Comparison of ENCODE assay signal across 13 cellular contexts in genomic region chr10:44860811-44861751, GRCh38. TPM values are rescaled to one million over a fixed set of nuclear protein-coding genes. Genes with fewer than 3 reads are reported as not detected.
DNase-seq lines count a peak whose midpoint lies in the region; ATAC-seq and TF ChIP-seq lines count a peak whose summit lies in the region.
"Had no signal": no experiment of that assay in that cellular context is flagged by ENCODE, and none has a peak within 500 bp of the region (broad histone marks: within the 10 kb centered on the region; RNA-seq: fewer than 3 reads in every experiment).

No MANE protein-coding gene starts in this region.

- H3K36me3 ChIP-seq in PC-3 (ENCODE audit: low read depth, low read length): no peaks in the 10 kb centered on the region
- no peaks in the 10 kb centered on the region for H3K36me3 ChIP-seq in sigmoid colon
- H3K36me3 ChIP-seq: cardiac muscle cell, esophagus squamous epithelium had no signal

- no peak for TF ChIP-seq POLR2A in sigmoid colon (IDR thresholded peaks at IDR 0.05)

- DNase-seq in EH (ENCODE audit: low read depth): peak; percentile 99
- DNase-seq in PC-3: peak; percentile 81
- DNase-seq in fibroblast of pulmonary artery (ENCODE audit: low read depth): peak; percentile 65
- DNase-seq in sigmoid colon: peak; percentile 75
- no peak for DNase-seq in activated gamma-delta T cell (lab: John Stamatoyannopoulos, UW)
- DNase-seq in SHP77 (lab: John Stamatoyannopoulos, UW): no peak
- no peak for DNase-seq in HuH-7.5 (ENCODE audit: low spot score)
- DNase-seq: activated T-cell treated with anti-CD3 and anti-CD28 coated beads for 4 hours, COR-L47, esophagus squamous epithelium, NCI-H2029 had no signal

- no peaks in the 10 kb centered on the region for H3F3A ChIP-seq in PC-3 (ENCODE audit: low read length, unreplicated experiment)

- intact Hi-C loops in PC-3 (cut with micrococcal nuclease) (loop anchor here (10.0 kb wide), 1 partner anchor 476 kb away; the partner anchor contains the start of gene CXCL12), sigmoid colon (cut with DNase I) (loop anchor here (10.0 kb wide), 1 partner anchor 556 kb away; no protein-coding TSS in a partner anchor)

- H3K27me3 ChIP-seq in PC-3 (ENCODE audit: low read length) (no peaks in the 10 kb centered on the region), sigmoid colon (peaks cover 0 to 10% (median 0%) of the 10 kb centered on the region in 3 donors)

- no peak for TF ChIP-seq CTCF in PC-3 (conservative IDR thresholded peaks at IDR 0.05; ENCODE audit: low read depth, low read length)
- TF ChIP-seq CTCF in fibroblast of pulmonary artery (IDR thresholded peaks at IDR 0.05; ENCODE audit: low read length, missing control alignments): no peak
- no peak for TF ChIP-seq CTCF in sigmoid colon (IDR thresholded peaks at IDR 0.05)

- H3K9me3 ChIP-seq in PC-3 (ENCODE audit: low read length) (no peaks in the 10 kb centered on the region), sigmoid colon (no peaks in the 10 kb centered on the region)
- H3K9me3 ChIP-seq: esophagus squamous epithelium had no signal

- H3K9me2 ChIP-seq in PC-3 (replicated peaks; ENCODE audit: low read length): no peaks in the 10 kb centered on the region

- H2AFZ ChIP-seq in PC-3 (ENCODE audit: low read length): no peak overlapping the region; the same call in 1 of the 2 replicates

- no peak overlapping the region for H3K4me2 ChIP-seq in PC-3 (ENCODE audit: low read length)

- TF ChIP-seq EP300 in sigmoid colon (IDR thresholded peaks at IDR 0.05): no peak

- POLR2A ChIA-PET in PC-3 (lab: Charles Lee; ENCODE audit: unreplicated experiment): no interaction called here

- H4K20me1 ChIP-seq in PC-3 (ENCODE audit: low read length): no peaks in the 10 kb centered on the region

- H3K79me2 ChIP-seq in PC-3 (ENCODE audit: low read length): no peaks in the 10 kb centered on the region

- 82 to 83% methylated on average over 10 of the region's 10 CpGs for WGBS in sigmoid colon, 2 donors

- H3K27ac ChIP-seq in PC-3 (ENCODE audit: low read length): no peak overlapping the region
- no peak overlapping the region for H3K27ac ChIP-seq in sigmoid colon
- H3K27ac ChIP-seq: esophagus squamous epithelium had no signal

- no peak overlapping the region for H3K9ac ChIP-seq in PC-3 (ENCODE audit: low read length)

- H3K4me1 ChIP-seq in PC-3 (ENCODE audit: insufficient read depth, low read length) (peaks cover 24% of the 10 kb centered on the region), sigmoid colon (peaks cover 0 to 16% (median 12%) of the 10 kb centered on the region in 4 donors)

- H3K4me3 ChIP-seq in PC-3 (ENCODE audit: low read length) (no peak overlapping the region), fibroblast of pulmonary artery (replicated peaks; ENCODE audit: low read depth, low read length) (no peak overlapping the region), sigmoid colon (no peak overlapping the region)
- H3K4me3 ChIP-seq: cardiac muscle cell, esophagus squamous epithelium had no signal

- ATAC-seq in PC-3 (no peak), GM19328 (IDR thresholded peaks at IDR 0.05; ENCODE audit: unreplicated experiment) (no peak)

- no TSS peak for BruUV-seq in PC-3 (replicated peaks; lab: Mats Ljungman, UMichigan)

- CTCF ChIA-PET in PC-3 (lab: Charles Lee): no interaction called here

RNA-seq across cellular contexts. Expression of gene TMEM72, which starts 50.1 kb away (rescaled TPM):
- total RNA-seq in PC-3 (2014; rRNA removed): not detected in 2 replicates
- total RNA-seq in sigmoid colon: under 1 TPM in 1 of 4 donors, not detected in 3; 0.33 TPM
- 10 to 100 TPM in 1 of 3 donors, 1 to 10 TPM in 2; 3.9 to 11.8 (median 4.2) TPM for polyA plus RNA-seq in sigmoid colon
- total RNA-seq: esophagus squamous epithelium had no signal

Comparison
In these comparisons a context has a peak if more than half of its experiments do, and no peak if none do; other contexts are left out.
1. DNase-seq: peak in EH (single experiment), PC-3 (single experiment), fibroblast of pulmonary artery (single experiment) and sigmoid colon (single experiment); none in activated gamma-delta T cell (single experiment), SHP77 (0 of 2) and HuH-7.5 (single experiment).